ENCODE assay signal across 29 cellular contexts in the genomic region with DNA sequence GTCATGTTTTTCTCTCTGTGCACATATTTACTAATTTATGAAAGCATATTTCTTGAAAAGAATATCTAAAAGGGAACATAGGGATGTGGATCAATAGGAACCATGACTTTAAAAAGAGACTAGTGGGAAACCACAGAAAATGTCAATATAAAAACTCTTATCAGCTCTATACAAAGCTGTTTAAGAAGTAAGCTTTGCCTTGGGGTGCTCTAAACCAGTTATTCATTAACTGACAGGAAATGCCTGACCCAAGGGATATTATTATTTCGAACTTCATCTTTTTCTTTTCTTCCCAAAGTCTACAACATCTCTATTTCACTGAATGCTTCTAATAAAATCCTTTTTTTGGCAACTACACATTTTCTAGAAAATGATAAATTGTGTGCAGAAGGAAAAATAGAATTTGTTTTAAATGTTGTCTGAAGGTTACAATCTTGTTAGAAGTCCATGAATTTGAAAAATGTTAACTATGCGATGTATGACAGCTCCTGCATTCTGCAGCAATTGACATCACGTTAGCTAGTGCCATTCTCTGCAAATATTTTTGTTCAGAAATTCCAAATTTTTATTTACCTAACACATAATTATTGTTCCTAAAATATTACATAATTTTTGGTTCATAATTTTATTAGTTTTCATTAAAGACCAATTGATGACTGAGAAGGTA.
A peak's percentile ranks its signal among the peaks of the same experiment; 100 is the strongest.
DNase-seq lines count a peak whose midpoint lies in the region; ATAC-seq and TF ChIP-seq lines count a peak whose summit lies in the region.
"Had no signal": no experiment of that assay in that cellular context is flagged by ENCODE, and none has a peak within 500 bp of the region (broad histone marks: within the 10 kb centered on the region; RNA-seq: fewer than 3 reads in every experiment).

No MANE protein-coding gene starts in this region.

- H3K27ac Mint-ChIP-seq in HFFc6: peak overlapping the region; percentile 6
- no peak overlapping the region for H3K27ac Mint-ChIP-seq in T-helper 2 cell treated with Interferon-gamma antibody and Interleukin-4, amounts not matched to agents 5 μg/mL and 100 μg/mL, for 36 hours
- H3K27ac Mint-ChIP-seq: activated CD4-positive, alpha-beta T cell treated with anti-CD3 and anti-CD28 coated beads, Interleukin-2, amount 10 ng/mL, durations not matched to agents 7 days and 5 days; CD4-positive, alpha-beta T cell; naive thymus-derived CD8-positive, alpha-beta T cell had no signal

- DNase-seq in HFFc6 (no peak), body of pancreas (no peak), mesendoderm (peak; percentile 48), left colon (no peak), cardiac septum (ENCODE audit: low spot score) (no peak), NK-92 (lab: John Stamatoyannopoulos, UW; ENCODE audit: unreplicated experiment) (no peak)
- DNase-seq in T-helper 2 cell treated with Interferon-gamma antibody and Interleukin-4, amounts not matched to agents 5 μg/mL and 100 μg/mL, for 36 hours (ENCODE audit: low spot score): no peak
- DNase-seq: activated CD4-positive, alpha-beta T cell treated with anti-CD3 and anti-CD28 coated beads, Interleukin-2, amount 10 ng/mL, durations not matched to agents 7 days and 5 days; activated naive CD4-positive, alpha-beta T cell treated with anti-CD3 and anti-CD28 coated beads, Interleukin-2, amount 50 U/mL, for 16 hours; anterior cingulate cortex; CD4-positive, alpha-beta T cell; DMS153; effector CD4-positive, alpha-beta T cell; H7; heart right ventricle; midbrain; naive thymus-derived CD8-positive, alpha-beta T cell; NCI-H1092 treated with DMSO at 0.1 percent for 48 hours; NCI-H1930; RPMI8226; stimulated activated CD4-positive, alpha-beta T cell treated with anti-CD3 and anti-CD28 coated beads, Interleukin-12 subunit alpha, Interleukin-12 subunit beta, amount 100 ng/mL, for 4 hours; stimulated activated CD4-positive, alpha-beta T cell treated with anti-CD3 and anti-CD28 coated beads, Interleukin-4, amount 100 ng/mL, for 4 hours; stimulated activated naive CD4-positive, alpha-beta T cell; T-helper 2 cell; uterus had no signal

- H3K79me2 ChIP-seq in ACC112 (ENCODE audit: control insufficient read depth, insufficient read depth, low read length, unreplicated experiment): no peaks in the 10 kb centered on the region
- no peaks in the 10 kb centered on the region for H3K79me2 ChIP-seq in mesendoderm (ENCODE audit: control insufficient read depth, insufficient read depth, low read length)

- H3K27me3 Mint-ChIP-seq in HFFc6 (ENCODE audit: insufficient read depth): no peaks in the 10 kb centered on the region
- H3K27me3 Mint-ChIP-seq in T-helper 2 cell treated with Interferon-gamma antibody and Interleukin-4, amounts not matched to agents 5 μg/mL and 100 μg/mL, for 36 hours (ENCODE audit: low read depth): no peaks in the 10 kb centered on the region
- H3K27me3 Mint-ChIP-seq: activated CD4-positive, alpha-beta T cell treated with anti-CD3 and anti-CD28 coated beads, Interleukin-2, amount 10 ng/mL, durations not matched to agents 7 days and 5 days; CD4-positive, alpha-beta T cell; naive thymus-derived CD8-positive, alpha-beta T cell had no signal

- TF ChIP-seq POLR2A in body of pancreas (IDR thresholded peaks at IDR 0.05): no peak

- H3K4me1 ChIP-seq in ACC112 (ENCODE audit: control insufficient read depth, insufficient read depth, low read length, unreplicated experiment): peaks cover 20% of the 10 kb centered on the region
- peaks cover 34% of the 10 kb centered on the region for H3K4me1 ChIP-seq in body of pancreas
- no peaks in the 10 kb centered on the region for H3K4me1 ChIP-seq in mesendoderm (ENCODE audit: control insufficient read depth, low read depth, low read length)
- H3K4me1 ChIP-seq: heart right ventricle, right atrium auricular region, uterus had no signal

- no peak overlapping the region for H3K4ac ChIP-seq in mesendoderm (ENCODE audit: low read depth, low read length)

- H3K4me1 Mint-ChIP-seq in HFFc6 (ENCODE audit: low read depth): peaks cover 49% of the 10 kb centered on the region
- H3K4me1 Mint-ChIP-seq in T-helper 2 cell treated with Interferon-gamma antibody and Interleukin-4, amounts not matched to agents 5 μg/mL and 100 μg/mL, for 36 hours (ENCODE audit: low read depth): no peaks in the 10 kb centered on the region
- H3K4me1 Mint-ChIP-seq: activated CD4-positive, alpha-beta T cell treated with anti-CD3 and anti-CD28 coated beads, Interleukin-2, amount 10 ng/mL, durations not matched to agents 7 days and 5 days; naive thymus-derived CD8-positive, alpha-beta T cell had no signal

- H3K9me3 ChIP-seq in body of pancreas: no peaks in the 10 kb centered on the region
- H3K9me3 ChIP-seq: heart right ventricle, right atrium auricular region, uterus had no signal

- no peaks in the 10 kb centered on the region for H3K27me3 ChIP-seq in ACC112 (ENCODE audit: insufficient read depth, low read length)
- no peaks in the 10 kb centered on the region for H3K27me3 ChIP-seq in body of pancreas
- H3K27me3 ChIP-seq in mesendoderm (ENCODE audit: insufficient read depth, low read length, poor library complexity): no peaks in the 10 kb centered on the region
- H3K27me3 ChIP-seq: heart right ventricle, right atrium auricular region, uterus had no signal

- H3K36me3 ChIP-seq in ACC112 (ENCODE audit: insufficient read depth, low read length): no peaks in the 10 kb centered on the region
- H3K36me3 ChIP-seq in body of pancreas (replicated peaks in 1 of 2; ENCODE audit: insufficient read depth in 1 of 2, low read depth in 2 of 2): no peaks in the 10 kb centered on the region
- no peaks in the 10 kb centered on the region for H3K36me3 ChIP-seq in mesendoderm (ENCODE audit: control insufficient read depth, insufficient read depth, low read length)
- H3K36me3 ChIP-seq: heart right ventricle, right atrium auricular region, uterus had no signal

- no peak overlapping the region for H3K4me2 ChIP-seq in mesendoderm (ENCODE audit: low read length)

- H3K9ac ChIP-seq in mesendoderm (ENCODE audit: low read length): no peak overlapping the region

- H2AFZ ChIP-seq in ACC112 (ENCODE audit: low read length, unreplicated experiment): peak overlapping the region; percentile 17

- no peak overlapping the region for H3K23ac ChIP-seq in mesendoderm (ENCODE audit: low read length)

- H3K4me3 ChIP-seq in ACC112 (ENCODE audit: low read depth, low read length): no peak overlapping the region
- no peak overlapping the region for H3K4me3 ChIP-seq in body of pancreas
- no peak overlapping the region for H3K4me3 ChIP-seq in mesendoderm (ENCODE audit: low read length)
- H3K4me3 ChIP-seq: heart right ventricle, right atrium auricular region, uterus had no signal

- no peaks in the 10 kb centered on the region for H3K36me3 Mint-ChIP-seq in HFFc6 (ENCODE audit: low read depth)
- H3K36me3 Mint-ChIP-seq in T-helper 2 cell treated with Interferon-gamma antibody and Interleukin-4, amounts not matched to agents 5 μg/mL and 100 μg/mL, for 36 hours (ENCODE audit: low read depth): no peaks in the 10 kb centered on the region
- H3K36me3 Mint-ChIP-seq: naive thymus-derived CD8-positive, alpha-beta T cell had no signal

- H3K18ac ChIP-seq in mesendoderm (ENCODE audit: low read length): no peak overlapping the region

- 14 to 18% methylated on average over 3 of the region's 3 CpGs for WGBS in body of pancreas, 2 donors
- no CpG with 5 or more reads among the region's 3 CpGs for WGBS in mesendoderm (ENCODE audit: extremely low coverage, insufficient coverage, low lambda C conversion rate)

- no peak overlapping the region for H2AK5ac ChIP-seq in mesendoderm (ENCODE audit: low read length)

- H2BK5ac ChIP-seq in mesendoderm (ENCODE audit: low read length): no peak overlapping the region

- H3K27ac ChIP-seq in ACC112 (ENCODE audit: low read depth, low read length) (no peak overlapping the region), body of pancreas (peak overlapping the region in 2 of 4 donors; percentile 17 to 51), mesendoderm (ENCODE audit: low read depth, low read length) (no peak overlapping the region)
- H3K27ac ChIP-seq: heart right ventricle, right atrium auricular region, uterus had no signal

- TF ChIP-seq CTCF in HFFc6 (IDR thresholded peaks at IDR 0.05) (no peak), body of pancreas (IDR thresholded peaks at IDR 0.05) (no peak)

- H3K4me3 Mint-ChIP-seq in HFFc6: peak overlapping the region; percentile 2; the same call in 1 of the 2 replicates
- H3K4me3 Mint-ChIP-seq in T-helper 2 cell treated with Interferon-gamma antibody and Interleukin-4, amounts not matched to agents 5 μg/mL and 100 μg/mL, for 36 hours: no peak overlapping the region
- H3K4me3 Mint-ChIP-seq: activated CD4-positive, alpha-beta T cell treated with anti-CD3 and anti-CD28 coated beads, Interleukin-2, amount 10 ng/mL, durations not matched to agents 7 days and 5 days; CD4-positive, alpha-beta T cell; naive thymus-derived CD8-positive, alpha-beta T cell had no signal

- no peak overlapping the region for H2BK15ac ChIP-seq in mesendoderm (replicated peaks; ENCODE audit: low read depth)

- H3K79me1 ChIP-seq in mesendoderm (ENCODE audit: low read length): no peaks in the 10 kb centered on the region

- H3K9me3 Mint-ChIP-seq in HFFc6: no peaks in the 10 kb centered on the region
- no peaks in the 10 kb centered on the region for H3K9me3 Mint-ChIP-seq in T-helper 2 cell treated with Interferon-gamma antibody and Interleukin-4, amounts not matched to agents 5 μg/mL and 100 μg/mL, for 36 hours
- H3K9me3 Mint-ChIP-seq: activated CD4-positive, alpha-beta T cell treated with anti-CD3 and anti-CD28 coated beads, Interleukin-2, amount 10 ng/mL, durations not matched to agents 7 days and 5 days; CD4-positive, alpha-beta T cell had no signal

- H4K5ac ChIP-seq in mesendoderm (ENCODE audit: low read length): no peak overlapping the region

- no peak overlapping the region for H2BK120ac ChIP-seq in mesendoderm (ENCODE audit: low read depth, low read length)

- no peak overlapping the region for H3K56ac ChIP-seq in mesendoderm (ENCODE audit: low read length)

- ATAC-seq in body of pancreas (peak; percentile 46), left colon (no peak)
- ATAC-seq: heart right ventricle; left lobe of liver; naive thymus-derived CD8-positive, alpha-beta T cell; SK-N-SH treated with all-trans-retinoic acid at 6 μM for 48 hours had no signal

- intact Hi-C loops in body of pancreas (cut with DNase I): no loop called here
- intact Hi-C loops in left colon (cut with DNase I, micrococcal nuclease): no loop called here
- intact Hi-C loops in cardiac septum (cut with DNase I): no loop called here

- H4K8ac ChIP-seq in mesendoderm (ENCODE audit: low read depth, low read length): no peak overlapping the region
